ENCODE assay signal across 8 cellular contexts in the genomic region with DNA sequence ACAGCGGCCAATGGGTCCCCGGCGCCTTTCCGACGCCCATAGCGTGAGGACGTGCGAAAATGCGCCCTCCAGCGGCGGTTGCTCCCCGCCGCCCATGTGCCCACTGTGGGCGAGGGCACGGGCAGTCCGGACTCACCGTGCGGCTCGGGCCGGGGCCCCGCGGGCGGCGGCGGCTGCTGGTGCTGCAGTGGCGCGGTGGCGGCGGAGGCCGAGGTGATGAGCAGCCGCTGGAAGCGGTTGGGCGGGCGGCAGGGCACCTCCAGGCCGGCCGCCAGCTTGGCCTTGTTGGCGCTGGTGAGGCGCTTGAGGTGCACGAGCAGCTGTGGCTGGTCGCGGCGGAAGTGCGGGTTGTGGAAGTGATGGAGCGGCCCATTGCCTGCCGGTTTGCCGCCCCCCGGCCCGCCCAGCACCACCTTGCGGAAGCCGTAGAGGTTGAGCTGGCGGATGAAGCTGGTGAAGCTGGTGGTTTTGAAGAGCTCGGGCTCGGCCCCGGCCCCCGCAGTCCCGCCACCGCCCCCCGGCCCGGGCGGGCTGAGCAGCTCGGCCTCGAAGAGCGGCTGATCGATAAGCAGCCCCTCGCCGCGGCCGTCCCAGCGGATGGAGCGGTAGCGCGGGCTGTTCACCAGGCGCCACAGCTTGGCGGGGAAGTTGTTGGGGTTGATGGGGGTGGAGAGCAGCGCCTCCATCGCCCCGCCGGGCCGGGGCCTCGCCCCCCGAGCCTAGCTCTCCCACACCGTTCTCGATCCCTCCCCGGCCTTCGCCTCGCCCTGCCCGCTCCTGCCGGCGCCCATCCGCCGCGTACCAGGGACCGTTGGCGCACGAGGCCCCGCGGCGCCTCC. TPM values are rescaled to one million over a fixed set of nuclear protein-coding genes. Genes with fewer than 3 reads are reported as not detected.
DNase-seq lines count a peak whose midpoint lies in the region; ATAC-seq and TF ChIP-seq lines count a peak whose summit lies in the region.

A gene with protein sequence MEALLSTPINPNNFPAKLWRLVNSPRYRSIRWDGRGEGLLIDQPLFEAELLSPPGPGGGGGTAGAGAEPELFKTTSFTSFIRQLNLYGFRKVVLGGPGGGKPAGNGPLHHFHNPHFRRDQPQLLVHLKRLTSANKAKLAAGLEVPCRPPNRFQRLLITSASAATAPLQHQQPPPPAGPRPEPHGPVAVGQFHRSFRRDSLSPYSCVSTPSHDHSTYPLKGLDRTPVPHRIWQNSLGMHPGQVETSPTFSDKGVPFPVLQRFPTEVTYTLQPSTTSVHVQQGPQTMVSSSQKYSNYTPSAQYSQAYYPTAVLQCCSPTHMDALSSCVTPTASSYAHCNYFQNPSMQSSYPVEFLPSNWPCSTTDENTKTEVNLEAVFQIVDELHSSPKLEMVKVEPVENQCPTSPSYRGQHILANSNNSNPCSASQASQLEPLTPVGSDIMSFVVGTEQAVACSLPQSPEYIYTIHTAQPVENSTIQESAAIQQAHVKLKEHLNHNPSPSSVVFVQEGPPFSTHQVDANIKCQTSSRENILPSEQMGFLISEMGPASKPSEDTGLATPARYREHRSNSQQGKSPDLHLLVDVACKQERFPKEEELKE (minus strand): TSS at position 820 of the 839 bp plus-strand sequence. CDS start 134 bp downstream, at position 686.

- H3K36me3 Mint-ChIP-seq in CD4-positive, alpha-beta T cell (ENCODE audit: low read depth): peaks cover 33% of the 10 kb centered on the region

- no peaks in the 10 kb centered on the region for H3K27me3 ChIP-seq in CD4-positive, alpha-beta T cell (ENCODE audit: control insufficient read depth, insufficient read depth, low read length)
- H3K27me3 ChIP-seq in brain microvascular endothelial cell (replicated peaks) (no peaks in the 10 kb centered on the region), psoas muscle (ENCODE audit: insufficient read depth in 3 of 3, low read length in 2 of 3) (no peaks in the 10 kb centered on the region)

- in situ Hi-C loops in brain microvascular endothelial cell (cut with HindIII; ENCODE audit: low pct_ligation_motif_present, low sequenced_read_pairs): no loop called here

- no peaks in the 10 kb centered on the region for H3K4me1 ChIP-seq in psoas muscle

- peaks cover 5% of the 10 kb centered on the region for H3K4me1 Mint-ChIP-seq in CD4-positive, alpha-beta T cell (ENCODE audit: low read depth)

- 51 to 64% (median 57%) methylated on average over 71 to 98 of the region's 98 CpGs for WGBS in psoas muscle, 3 donors

- ATAC-seq in CD4-positive, alpha-beta T cell (ENCODE audit: poor library complexity): peak; percentile 93
- peak in 1 of 4 donors; percentile 25 for ATAC-seq in psoas muscle

- POLR2A ChIA-PET in CD4-positive, alpha-beta T cell (lab: Charles Lee): interaction anchor here (0.7 to 2.1 kb wide), 21 partner anchors 9 to 1574 kb away, joined by 3 to 32 read pairs (median 6); a partner anchor contains a TSS

- no peaks in the 10 kb centered on the region for H3K9me3 Mint-ChIP-seq in CD4-positive, alpha-beta T cell

- peak within 1 kb of the TSS; percentile 39 for H3K27ac Mint-ChIP-seq in CD4-positive, alpha-beta T cell

- H3K27me3 Mint-ChIP-seq in CD4-positive, alpha-beta T cell: no peaks in the 10 kb centered on the region

- no peaks in the 10 kb centered on the region for H3K9me3 ChIP-seq in CD4-positive, alpha-beta T cell (ENCODE audit: control insufficient read depth, low read length)
- no peaks in the 10 kb centered on the region for H3K9me3 ChIP-seq in psoas muscle

- TF ChIP-seq CTCF in CD4-positive, alpha-beta T cell (IDR thresholded peaks at IDR 0.05): peak; percentile 68
- TF ChIP-seq CTCF in brain microvascular endothelial cell (IDR thresholded peaks at IDR 0.05; ENCODE audit: low read depth, low read length, missing control alignments): peak; percentile 36
- TF ChIP-seq CTCF in psoas muscle (IDR thresholded peaks at IDR 0.05): no peak

- intact Hi-C loops in CD4-positive, alpha-beta T cell (cut with DNase I, micrococcal nuclease): loop anchor here (1.0 to 5.0 kb wide), 2 partner anchors 171 kb away; no protein-coding TSS in a partner anchor
- intact Hi-C loops in psoas muscle (cut with DNase I): no loop called here

- DNase-seq in CD4-positive, alpha-beta T cell: peak; percentile 52 to 81 (median 72)
- peak; percentile 50 for DNase-seq in T-helper 22 cell (ENCODE audit: low read depth)
- DNase-seq in brain microvascular endothelial cell: no peak
- DNase-seq in psoas muscle: peak; percentile 28 to 58
- DNase-seq in cerebellum (ENCODE audit: low spot score): no peak
- DNase-seq in LoVo (ENCODE audit: low spot score): no peak
- DNase-seq in EL: no peak
- DNase-seq in NCI-H69 (lab: John Stamatoyannopoulos, UW): no peak

- peaks cover 21% of the 10 kb centered on the region for H3K36me3 ChIP-seq in brain microvascular endothelial cell (replicated peaks)
- H3K36me3 ChIP-seq in psoas muscle (ENCODE audit: insufficient read depth in 1 of 2, low read depth in 1 of 2): peaks cover 0 to 49% of the 10 kb centered on the region in 2 donors

- H3K4me3 ChIP-seq in brain microvascular endothelial cell (ENCODE audit: low read depth, low read length) (peak within 1 kb of the TSS; percentile 31), psoas muscle (no peak within 1 kb of the TSS)

- peak within 1 kb of the TSS; percentile 43 for H3K27ac ChIP-seq in CD4-positive, alpha-beta T cell (ENCODE audit: low read depth, low read length)
- no peak within 1 kb of the TSS for H3K27ac ChIP-seq in brain microvascular endothelial cell
- no peak within 1 kb of the TSS for H3K27ac ChIP-seq in psoas muscle

- CTCF ChIA-PET in CD4-positive, alpha-beta T cell (lab: Charles Lee): interaction anchor here (0.7 to 1.6 kb wide), 7 partner anchors 9 to 184 kb away, joined by 3 to 16 read pairs (median 4); a partner anchor contains a TSS

- H3K4me3 Mint-ChIP-seq in CD4-positive, alpha-beta T cell: peak within 1 kb of the TSS; percentile 62

RNA-seq across cellular contexts. Expression of the gene that starts here (rescaled TPM):
- total RNA-seq in CD4-positive, alpha-beta T cell: 1 to 10 TPM; 1.6 to 1.7 TPM
- not detected for total RNA-seq in psoas muscle
- polyA plus RNA-seq in psoas muscle: not detected
- total RNA-seq in cerebellum: 0.54 TPM

Comparison
In these comparisons a context has a peak if more than half of its experiments do, and no peak if none do; other contexts are left out.
1. Peak in DNase-seq in psoas muscle; RNA of the gene not detected or under 1 TPM.
2. DNase-seq: peak in CD4-positive, alpha-beta T cell (10 of 10) and T-helper 22 cell (single experiment); none in brain microvascular endothelial cell (single experiment), cerebellum (single experiment), LoVo (single experiment), EL (single experiment) and NCI-H69 (single experiment).
3. intact Hi-C loops: an anchor here in CD4-positive, alpha-beta T cell (1.0 to 5.0 kb wide); none called in psoas muscle.